In the genomic region with DNA sequence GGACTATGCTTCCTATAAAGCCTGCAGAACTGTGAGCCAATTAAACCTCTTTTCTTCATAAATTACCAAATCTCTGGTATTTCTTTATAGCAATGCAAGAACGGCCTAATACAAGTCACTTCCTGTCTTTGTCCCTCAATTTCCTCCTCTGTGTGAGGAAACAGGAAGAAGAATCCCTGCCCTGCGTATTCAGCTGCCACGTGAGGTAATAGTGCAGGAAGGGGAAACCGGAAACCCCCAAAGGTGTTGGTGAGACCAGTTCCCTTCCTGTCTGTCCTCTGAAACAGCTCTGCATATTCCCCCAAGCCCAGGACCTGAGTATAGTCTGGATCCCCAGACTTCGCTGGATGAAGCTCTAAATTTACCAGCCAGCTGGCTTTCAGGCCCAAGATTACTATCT, we compare ENCODE assay signal across 12 cellular contexts. TPM values are rescaled to one million over a fixed set of nuclear protein-coding genes. Genes with fewer than 3 reads are reported as not detected.
DNase-seq lines count a peak whose midpoint lies in the region; ATAC-seq, FAIRE-seq and TF ChIP-seq lines count a peak whose summit lies in the region.
"Had no signal": no experiment of that assay in that cellular context is flagged by ENCODE, and none has a peak within 500 bp of the region (broad histone marks: within the 10 kb centered on the region; RNA-seq: fewer than 3 reads in every experiment).

No MANE protein-coding gene starts in this region.

- DNase-seq in heart left ventricle: no peak
- DNase-seq in right atrium auricular region (ENCODE audit: low spot score): no peak
- DNase-seq in activated CD4-positive, alpha-beta memory T cell treated with anti-CD3 and anti-CD28 coated beads for 36 hours: peak; percentile 26
- no peak for DNase-seq in HepG2 (ENCODE audit: low spot score)
- DNase-seq in upper lobe of right lung: peak; percentile 39
- no peak for DNase-seq in 8988T
- DNase-seq in NCI-H748 (lab: John Stamatoyannopoulos, UW; ENCODE audit: unreplicated experiment): no peak
- DNase-seq: caudate nucleus; foreskin melanocyte; SHP77; stimulated activated CD8-positive, alpha-beta memory T cell treated with anti-CD3 and anti-CD28 coated beads, Interleukin-4, amount 100 ng/mL, for 48 hours had no signal

- POLR2A ChIA-PET in activated CD4-positive, alpha-beta memory T cell treated with anti-CD3 and anti-CD28 coated beads for 36 hours (lab: Charles Lee): interaction anchor here (2.3 kb wide), 1 partner anchor 18 kb away, joined by 6 read pairs; a partner anchor contains a TSS
- POLR2A ChIA-PET in HepG2 (lab: Yijun Ruan, JAX): interaction anchor here (1.5 kb wide), 1 partner anchor 18 kb away, joined by 4 read pairs; a partner anchor contains a TSS

- TF ChIP-seq CTCF in heart left ventricle (IDR thresholded peaks at IDR 0.05): no peak
- TF ChIP-seq CTCF in right atrium auricular region (IDR thresholded peaks at IDR 0.05): no peak
- TF ChIP-seq CTCF in HepG2 (CRISPR knock-in tag; IDR thresholded peaks at IDR 0.05): no peak
- TF ChIP-seq CTCF in upper lobe of right lung (IDR thresholded peaks at IDR 0.05): no peak

- TF ChIP-seq RAD21 in HepG2 (CRISPR knock-in tag; IDR thresholded peaks at IDR 0.05): no peak

- TF ChIP-seq POLR2A in heart left ventricle (IDR thresholded peaks at IDR 0.05): no peak
- TF ChIP-seq POLR2A in HepG2 (IDR thresholded peaks at IDR 0.05; ENCODE audit: insufficient read depth in 1 of 2, low read depth in 2 of 2, low read length in 2 of 2): no peak

- in situ Hi-C loops in HepG2 (cut with HindIII; ENCODE audit: extremely low pct_ligation_motif_present, low pct_unique_long_range_greater_than_20kb): no loop called here

- H3K4me1 ChIP-seq in heart left ventricle (peaks cover 0 to 25% (median 0%) of the 10 kb centered on the region in 12 donors), right atrium auricular region (peaks cover 0 to 8% of the 10 kb centered on the region in 2 donors), HepG2 (ENCODE audit: insufficient read depth, low read length) (peaks cover 28% of the 10 kb centered on the region), upper lobe of right lung (peaks cover 6% of the 10 kb centered on the region)

- H3K36me3 ChIP-seq in heart left ventricle (no peaks in the 10 kb centered on the region), right atrium auricular region (no peaks in the 10 kb centered on the region), HepG2 (replicated peaks in 1 of 2; ENCODE audit: control insufficient read depth in 1 of 2, insufficient read depth in 2 of 2, low read length in 2 of 2) (no peaks in the 10 kb centered on the region), upper lobe of right lung (no peaks in the 10 kb centered on the region)

- H3K4me3 ChIP-seq in heart left ventricle (no peak overlapping the region), right atrium auricular region (no peak overlapping the region), HepG2 (replicated peaks in 1 of 3; ENCODE audit: insufficient read depth in 1 of 3, low read depth in 2 of 3, low read length in 3 of 3) (no peak overlapping the region), upper lobe of right lung (no peak overlapping the region)

- H3K27ac ChIP-seq in heart left ventricle: peak overlapping the region in 8 of 12 donors; percentile 23 to 71 (median 46)
- peak overlapping the region in 1 of 2 donors; percentile 24 for H3K27ac ChIP-seq in right atrium auricular region
- no peak overlapping the region for H3K27ac ChIP-seq in HepG2 (ENCODE audit: extremely low read length, insufficient read depth, low read length)
- H3K27ac ChIP-seq in upper lobe of right lung: peak overlapping the region; percentile 21

- H3K4me1 Mint-ChIP-seq in activated CD4-positive, alpha-beta memory T cell treated with anti-CD3 and anti-CD28 coated beads for 36 hours (ENCODE audit: low read depth): peaks cover 17% of the 10 kb centered on the region

- intact Hi-C loops in heart left ventricle (cut with DNase I): no loop called here
- intact Hi-C loops in activated CD4-positive, alpha-beta memory T cell treated with anti-CD3 and anti-CD28 coated beads for 36 hours (cut with micrococcal nuclease): no loop called here
- intact Hi-C loops in HepG2 (cut with micrococcal nuclease; ENCODE audit: unreplicated experiment): no loop called here
- intact Hi-C loops in upper lobe of right lung (cut with DNase I): no loop called here

- no TSS peak for BruUV-seq in HepG2 (replicated peaks; lab: Mats Ljungman, UMichigan)

- peaks cover 22% of the 10 kb centered on the region for H3K36me3 Mint-ChIP-seq in activated CD4-positive, alpha-beta memory T cell treated with anti-CD3 and anti-CD28 coated beads for 36 hours

- CTCF ChIA-PET in activated CD4-positive, alpha-beta memory T cell treated with anti-CD3 and anti-CD28 coated beads for 36 hours (lab: Charles Lee): interaction anchor here (0.5 kb wide), 1 partner anchor 158 kb away, joined by 3 read pairs; no protein-coding TSS in a partner anchor
- CTCF ChIA-PET in HepG2 (lab: Yijun Ruan, JAX; ENCODE audit: low intra/inter-chr PET ratio, low total read pairs): no interaction called here

- no peaks in the 10 kb centered on the region for H3K27me3 Mint-ChIP-seq in activated CD4-positive, alpha-beta memory T cell treated with anti-CD3 and anti-CD28 coated beads for 36 hours

- H4K20me1 ChIP-seq in HepG2 (ENCODE audit: insufficient read depth, low read length): no peaks in the 10 kb centered on the region

- H3K9me3 ChIP-seq in heart left ventricle (peaks cover 0 to 28% (median 11%) of the 10 kb centered on the region in 12 donors), right atrium auricular region (peaks cover 0 to 9% of the 10 kb centered on the region in 2 donors), HepG2 (ENCODE audit: low read length) (peaks cover 14% of the 10 kb centered on the region), upper lobe of right lung (peaks cover 9% of the 10 kb centered on the region)

- H3K4me2 ChIP-seq in HepG2 (ENCODE audit: low read depth, low read length): 0 out of 2 replicates have a peak overlapping the region, but pooled peaks have one; percentile 9

- ATAC-seq in heart left ventricle (peak in 3 of 4 donors; percentile 26 to 88 (median 60)), HepG2 (no peak), upper lobe of right lung (peak; percentile 67), HG02884 (IDR thresholded peaks at IDR 0.05; ENCODE audit: unreplicated experiment) (no peak)

- no peak overlapping the region for H2AFZ ChIP-seq in HepG2 (ENCODE audit: low read length)

- peaks cover 24% of the 10 kb centered on the region for H3K9me3 Mint-ChIP-seq in activated CD4-positive, alpha-beta memory T cell treated with anti-CD3 and anti-CD28 coated beads for 36 hours

- TF ChIP-seq EP300 in HepG2 (IDR thresholded peaks at IDR 0.05; ENCODE audit: low read depth in 2 of 2, low read length in 2 of 2) (no peak), HepG2 (CRISPR knock-in tag; IDR thresholded peaks at IDR 0.05; ENCODE audit: borderline replicate concordance) (no peak)

- H3K9ac ChIP-seq in HepG2 (ENCODE audit: insufficient read depth, low read depth, low read length): no peak overlapping the region

- peak overlapping the region; percentile 47 for H3K27ac Mint-ChIP-seq in activated CD4-positive, alpha-beta memory T cell treated with anti-CD3 and anti-CD28 coated beads for 36 hours

- 64 to 80% (median 72%) methylated on average over 5 of the region's 5 CpGs for WGBS in heart left ventricle, 4 donors
- 77% methylated on average over 5 of the region's 5 CpGs for WGBS in HepG2 (ENCODE audit: low lambda C conversion rate)

- no peak overlapping the region for H3K4me3 Mint-ChIP-seq in activated CD4-positive, alpha-beta memory T cell treated with anti-CD3 and anti-CD28 coated beads for 36 hours

- H3K27me3 ChIP-seq in heart left ventricle (no peaks in the 10 kb centered on the region), right atrium auricular region (no peaks in the 10 kb centered on the region), HepG2 (ENCODE audit: control insufficient read depth in 1 of 2, insufficient read depth in 2 of 2, low read length in 2 of 2) (no peaks in the 10 kb centered on the region), upper lobe of right lung (no peaks in the 10 kb centered on the region)

- FAIRE-seq in HepG2 (lab: Jason Lieb, UNC): no peak

- no peaks in the 10 kb centered on the region for H3K79me2 ChIP-seq in HepG2 (ENCODE audit: insufficient read depth, low read length)

TF ChIP-seq in HepG2, 621 proteins besides CTCF, POLR2A, EP300 and RAD21:
- no peak for TF ChIP-seq GABPA (IDR thresholded peaks at IDR 0.05; ENCODE audit: low read depth, low read length)
- peak; percentile 81 for TF ChIP-seq GABPA (CRISPR knock-in tag; IDR thresholded peaks at IDR 0.05; ENCODE audit: low read depth)
- TF ChIP-seq PHF5A (CRISPR knock-in tag; IDR thresholded peaks at IDR 0.05; ENCODE audit: low read depth, unreplicated experiment): no peak

RNA-seq across cellular contexts. Expression of a gene that starts 18.1 kb away (rescaled TPM):
- total RNA-seq in heart left ventricle: 10 to 100 TPM; 13.0 to 30.3 (median 19.5) TPM
- 10 to 100 TPM; 11.0 to 17.4 TPM for polyA plus RNA-seq in heart left ventricle
- 10 to 100 TPM; 13.7 to 18.8 TPM for total RNA-seq in right atrium auricular region
- total RNA-seq in activated CD4-positive, alpha-beta memory T cell treated with anti-CD3 and anti-CD28 coated beads for 36 hours: 10 to 100 TPM; 27.9 to 29.7 TPM
- total RNA-seq in HepG2 (2016; rRNA removed; fragmentation: Illumina TruSeq; extraction: Trizol): 3.7 and 13.2 TPM in 2 replicates
- total RNA-seq in HepG2 (2016; cell fraction: cytosol; rRNA removed; fragmentation: Illumina TruSeq; extraction: Trizol; ENCODE audit: low read depth): 1.3 and 3.2 TPM in 2 replicates
- total RNA-seq in HepG2 (2016; cell fraction: insoluble cytoplasmic fraction; rRNA removed; fragmentation: Illumina TruSeq; extraction: Trizol): 4.7 and 9.4 TPM in 2 replicates
- total RNA-seq in HepG2 (2016; cell fraction: membrane; rRNA removed; fragmentation: Illumina TruSeq; extraction: Trizol): 3.7 and 4.3 TPM in 2 replicates
- total RNA-seq in HepG2 (2016; cell fraction: nucleus; rRNA removed; fragmentation: Illumina TruSeq; extraction: Trizol): 12.0 and 16.8 TPM in 2 replicates
- 2.3 and 3.2 TPM in 2 replicates for polyA plus RNA-seq in HepG2 (2011; rRNA removed)
- polyA plus RNA-seq in HepG2 (2011; cell fraction: cytosol; rRNA removed): 0.62 and 0.71 TPM in 2 replicates
- 24.4 and 28.9 TPM in 2 replicates for polyA plus RNA-seq in HepG2 (2011; cell fraction: nucleus; rRNA removed)
- 13.7 and 19.4 TPM in 2 replicates for polyA plus RNA-seq in HepG2 (2012)
- 1.3 and 1.5 TPM in 2 replicates for polyA plus RNA-seq in HepG2 (2016; cell fraction: cytosol; fragmentation: Illumina TruSeq; extraction: Trizol; ENCODE audit: low read depth)
- 6.7 and 10.8 TPM in 2 replicates for polyA plus RNA-seq in HepG2 (2016; cell fraction: insoluble cytoplasmic fraction; fragmentation: Illumina TruSeq; extraction: Trizol; ENCODE audit: low read depth)
- 2.6 and 3.1 TPM in 2 replicates for polyA plus RNA-seq in HepG2 (2016; cell fraction: membrane; fragmentation: Illumina TruSeq; extraction: Trizol; ENCODE audit: low read depth)
- 27.3 and 29.1 TPM in 2 replicates for polyA plus RNA-seq in HepG2 (2016; cell fraction: nucleus; fragmentation: Illumina TruSeq; extraction: Trizol; ENCODE audit: insufficient read depth, low read depth)
- polyA minus RNA-seq in HepG2 (2011; rRNA and poly(A)+ RNA removed; ENCODE audit: low replicate concordance): 14.1 and 14.5 TPM in 2 replicates
- 8.0 and 8.9 TPM in 2 replicates for polyA minus RNA-seq in HepG2 (2011; cell fraction: cytosol; rRNA and poly(A)+ RNA removed)
- polyA minus RNA-seq in HepG2 (2011; cell fraction: nucleus; rRNA and poly(A)+ RNA removed): 18.3 and 19.1 TPM in 2 replicates
- 56.2 TPM for total RNA-seq in upper lobe of right lung

Comparison
In these comparisons a context has a peak if more than half of its experiments do, and no peak if none do; other contexts are left out.
1. ATAC-seq: peak in heart left ventricle (3 of 4) and upper lobe of right lung (single experiment); none in HepG2 (single experiment) and HG02884 (single experiment).
2. DNase-seq: peak in activated CD4-positive, alpha-beta memory T cell treated with anti-CD3 and anti-CD28 coated beads for 36 hours (single experiment) and upper lobe of right lung (single experiment); none in heart left ventricle (0 of 5), right atrium auricular region (single experiment), HepG2 (single experiment), 8988T (single experiment) and NCI-H748 (single experiment).